25 cellular contexts compared by ENCODE assay signal in genomic region chr17:39820987-39821386, GRCh38. TPM values are rescaled to one million over a fixed set of nuclear protein-coding genes. Genes with fewer than 3 reads are reported as not detected.
A peak's percentile ranks its signal among the peaks of the same experiment; 100 is the strongest.
DNase-seq lines count a peak whose midpoint lies in the region; ATAC-seq, FAIRE-seq and TF ChIP-seq lines count a peak whose summit lies in the region.
"Had no signal": no experiment of that assay in that cellular context is flagged by ENCODE, and none has a peak within 500 bp of the region (broad histone marks: within the 10 kb centered on the region; RNA-seq: fewer than 3 reads in every experiment).

No MANE protein-coding gene starts in this region.

- peaks cover 100% of the 10 kb centered on the region for H3K36me3 ChIP-seq in OCI-LY1 (ENCODE audit: insufficient read depth, low read length)
- peaks cover 18 to 38% of the 10 kb centered on the region in 2 experiments for H3K36me3 ChIP-seq in GM12878 (ENCODE audit: control insufficient read depth in 2 of 2, insufficient read depth in 2 of 2, low read length in 1 of 2)
- H3K36me3 ChIP-seq in spleen: peaks cover 0 to 58% (median 31%) of the 10 kb centered on the region in 6 donors
- H3K36me3 ChIP-seq: ascending aorta, prostate gland had no signal

- H3K79me2 ChIP-seq in OCI-LY1 (ENCODE audit: insufficient read depth, low read length): peaks cover 6% of the 10 kb centered on the region
- H3K79me2 ChIP-seq in GM12878 (ENCODE audit: control insufficient read depth, insufficient read depth, low read length): peaks cover 44% of the 10 kb centered on the region

- no peak overlapping the region for H2AFZ ChIP-seq in OCI-LY1 (ENCODE audit: low read length)
- H2AFZ ChIP-seq in GM12878 (ENCODE audit: control insufficient read depth, low read depth, low read length): no peak overlapping the region
- H2AFZ ChIP-seq: GM23248 had no signal

- no peak for DNase-seq in activated CD4-positive, alpha-beta T cell treated with anti-CD3 and anti-CD28 coated beads, Interleukin-2, amount 10 ng/mL, durations not matched to agents 7 days and 5 days
- no peak for DNase-seq in activated CD4-positive, alpha-beta T cell treated with anti-CD3 and anti-CD28 coated beads, Interleukin-2, amount 50 U/mL, for 48 hours
- DNase-seq in GM12878 (ENCODE audit: low read depth, low spot score) (no peak), spleen (no peak), COLO668 (lab: John Stamatoyannopoulos, UW; ENCODE audit: unreplicated experiment) (no peak), globus pallidus (ENCODE audit: low spot score) (no peak)
- DNase-seq in stimulated activated CD4-positive, alpha-beta T cell treated with anti-CD3 and anti-CD28 coated beads, Interleukin-4, amount 100 ng/mL, for 4 hours: no peak
- DNase-seq: DND-41; GM23248; heart left ventricle; NCI-H226; RPMI8226; stimulated activated CD4-positive, alpha-beta T cell treated with anti-CD3 and anti-CD28 coated beads, Interleukin-4, amount 100 ng/mL, for 1 hour; testis had no signal

- BruUV-seq in GM12878 (replicated peaks; lab: Mats Ljungman, UMichigan): no TSS peak

- intact Hi-C loops in GM12878 (cut with micrococcal nuclease; ENCODE audit: unreplicated experiment): no loop called here
- intact Hi-C loops in spleen (cut with DNase I; ENCODE audit: low total_unique reads): no loop called here

- TF ChIP-seq POLR2A in GM12878 (IDR thresholded peaks at IDR 0.05; ENCODE audit: low read depth, low read length) (no peak), spleen (IDR thresholded peaks at IDR 0.05) (no peak)

- POLR2A ChIA-PET in activated CD4-positive, alpha-beta T cell treated with anti-CD3 and anti-CD28 coated beads, Interleukin-2, amount 10 ng/mL, durations not matched to agents 7 days and 5 days (lab: Charles Lee): interaction anchor here (0.8 kb wide), 1 partner anchor 130 kb away, joined by 4 read pairs; no protein-coding TSS in a partner anchor
- POLR2A ChIA-PET in GM12878 (lab: Charles Lee): interaction anchor here (0.5 to 1.8 kb wide), 10 partner anchors 8 to 171 kb away, joined by 3 to 7 read pairs (median 4); no protein-coding TSS in a partner anchor

- peaks cover 72% of the 10 kb centered on the region for H3K36me3 Mint-ChIP-seq in activated CD4-positive, alpha-beta T cell treated with anti-CD3 and anti-CD28 coated beads, Interleukin-2, amount 10 ng/mL, durations not matched to agents 7 days and 5 days (ENCODE audit: low read depth)

- H3K27me3 ChIP-seq in OCI-LY1 (ENCODE audit: insufficient read depth, low read length) (no peaks in the 10 kb centered on the region), GM12878 (replicated peaks in 1 of 2; ENCODE audit: control insufficient read depth in 2 of 2, insufficient read depth in 2 of 2, low read length in 1 of 2) (no peaks in the 10 kb centered on the region), spleen (replicated peaks in 1 of 7) (no peaks in the 10 kb centered on the region)
- H3K27me3 ChIP-seq: ascending aorta, testis had no signal

- H3F3A ChIP-seq in OCI-LY1 (ENCODE audit: insufficient read depth, low read length): no peaks in the 10 kb centered on the region

- no peaks in the 10 kb centered on the region for H4K20me1 ChIP-seq in OCI-LY1 (ENCODE audit: insufficient read depth, low read length)
- H4K20me1 ChIP-seq in GM12878 (ENCODE audit: control insufficient read depth, insufficient read depth): no peaks in the 10 kb centered on the region

- H3K27me3 Mint-ChIP-seq in activated CD4-positive, alpha-beta T cell treated with anti-CD3 and anti-CD28 coated beads, Interleukin-2, amount 10 ng/mL, durations not matched to agents 7 days and 5 days: no peaks in the 10 kb centered on the region

- no peak overlapping the region for H3K4me3 ChIP-seq in OCI-LY1 (ENCODE audit: low read depth, low read length, poor library complexity, severe bottlenecking)
- no peak overlapping the region for H3K4me3 ChIP-seq in GM12878
- H3K4me3 ChIP-seq in spleen: no peak overlapping the region
- H3K4me3 ChIP-seq: ascending aorta, GM23248, heart left ventricle, prostate gland, testis had no signal

- 63% methylated on average over 2 of the region's 2 CpGs for WGBS in GM12878 (ENCODE audit: insufficient coverage, insufficient replicate concordance, low lambda C conversion rate, missing lambda C conversion rate)
- 92 to 100% (median 97%) methylated on average over 2 of the region's 2 CpGs for WGBS in spleen, 5 donors

- CTCF ChIA-PET in activated CD4-positive, alpha-beta T cell treated with anti-CD3 and anti-CD28 coated beads, Interleukin-2, amount 10 ng/mL, durations not matched to agents 7 days and 5 days (lab: Charles Lee): interaction anchor here (0.9 to 1.9 kb wide), 7 partner anchors 10 to 91 kb away, joined by 3 to 6 read pairs (median 4); partner anchors contain the start of gene MIEN1
- CTCF ChIA-PET in GM12878 (lab: Yijun Ruan, JAX): interaction anchor here (0.7 to 4.1 kb wide), 13 partner anchors 9 to 197 kb away, joined by 3 to 17 read pairs (median 3); partner anchors contain the start of gene PSMD3

- H3K4me2 ChIP-seq in OCI-LY1 (ENCODE audit: low read length) (no peak overlapping the region), GM12878 (ENCODE audit: control insufficient read depth, insufficient read depth) (no peak overlapping the region)

- H3K9me3 Mint-ChIP-seq in activated CD4-positive, alpha-beta T cell treated with anti-CD3 and anti-CD28 coated beads, Interleukin-2, amount 10 ng/mL, durations not matched to agents 7 days and 5 days: peaks cover 39% of the 10 kb centered on the region

- TF ChIP-seq CTCF in OCI-LY1 (IDR thresholded peaks at IDR 0.05; ENCODE audit: low read length) (no peak), GM12878 (IDR thresholded peaks at IDR 0.05 in 2 of 3, conservative IDR thresholded peaks at IDR 0.05 in 1 of 3; ENCODE audit: control insufficient read depth in 2 of 3, extremely low read depth in 1 of 3, insufficient read depth in 1 of 3, low read depth in 3 of 3, low read length in 3 of 3) (no peak), spleen (IDR thresholded peaks at IDR 0.05 in 8 of 11, conservative IDR thresholded peaks at IDR 0.05 in 3 of 11) (no peak)

- peaks cover 49% of the 10 kb centered on the region for H3K4me1 Mint-ChIP-seq in activated CD4-positive, alpha-beta T cell treated with anti-CD3 and anti-CD28 coated beads, Interleukin-2, amount 10 ng/mL, durations not matched to agents 7 days and 5 days
- H3K4me1 Mint-ChIP-seq: nephron had no signal

- peaks cover 23% of the 10 kb centered on the region for H3K9me3 ChIP-seq in OCI-LY1 (ENCODE audit: low read length)
- peaks cover 34% of the 10 kb centered on the region for H3K9me3 ChIP-seq in GM12878 (replicated peaks; ENCODE audit: control insufficient read depth, insufficient read depth, low read length)
- H3K9me3 ChIP-seq in spleen: peaks cover 6 to 32% (median 28%) of the 10 kb centered on the region in 8 donors
- H3K9me3 ChIP-seq: ascending aorta, prostate gland, testis had no signal

- H3K4me3 Mint-ChIP-seq in activated CD4-positive, alpha-beta T cell treated with anti-CD3 and anti-CD28 coated beads, Interleukin-2, amount 10 ng/mL, durations not matched to agents 7 days and 5 days: no peak overlapping the region
- H3K4me3 Mint-ChIP-seq: nephron had no signal

- FAIRE-seq in GM12878 (lab: Jason Lieb, UNC): no peak
- FAIRE-seq: A204.1 had no signal

- H3K4me1 ChIP-seq in OCI-LY1 (ENCODE audit: insufficient read depth, low read length, severe bottlenecking): peaks cover 43% of the 10 kb centered on the region
- peaks cover 42% of the 10 kb centered on the region for H3K4me1 ChIP-seq in GM12878 (ENCODE audit: control insufficient read depth, insufficient read depth, low read length)
- peaks cover 16 to 64% (median 47%) of the 10 kb centered on the region in 6 donors for H3K4me1 ChIP-seq in spleen
- H3K4me1 ChIP-seq: ascending aorta, prostate gland, testis had no signal

- H3K27ac ChIP-seq in OCI-LY1 (ENCODE audit: low read depth, low read length, poor library complexity, severe bottlenecking): peak overlapping the region; percentile 67
- H3K27ac ChIP-seq in GM12878 (ENCODE audit: control insufficient read depth, insufficient read depth): peak overlapping the region; percentile 65
- H3K27ac ChIP-seq in spleen: peak overlapping the region in 6 of 8 donors; percentile 17 to 81 (median 70)
- H3K27ac ChIP-seq: ascending aorta, C4-2B, GM23248, prostate gland, testis had no signal

- no peaks in the 10 kb centered on the region for H3K9me2 ChIP-seq in OCI-LY1 (ENCODE audit: low read depth, low read length)

- TF ChIP-seq EP300 in GM12878 (IDR thresholded peaks at IDR 0.05; ENCODE audit: borderline replicate concordance in 1 of 2, control insufficient read depth in 1 of 2, low read depth in 2 of 2, low read length in 2 of 2): no peak

- ATAC-seq in GM12878: no peak
- ATAC-seq: heart left ventricle, SK-N-SH treated with all-trans-retinoic acid at 6 μM for 48 hours had no signal

- no peak for TF ChIP-seq RAD21 in GM12878 (IDR thresholded peaks at IDR 0.05; ENCODE audit: insufficient read depth, low read depth, low read length)

- SMC1A ChIA-PET in GM12878 (lab: Charles Lee; ENCODE audit: uncharacterized antibody, unreplicated experiment): interaction anchor here (0.6 to 4.7 kb wide), 20 partner anchors 9 to 117 kb away, joined by 3 to 35 read pairs (median 4); no protein-coding TSS in a partner anchor

- in situ Hi-C loops in GM12878 (cut with MboI): no loop called here

- H3K9ac ChIP-seq in OCI-LY1 (ENCODE audit: low read length) (no peak overlapping the region), GM12878 (ENCODE audit: control insufficient read depth, insufficient read depth, low read length) (no peak overlapping the region)
- H3K9ac ChIP-seq: GM23248 had no signal

- RAD21 ChIA-PET in GM12878 (lab: Charles Lee; ENCODE audit: unreplicated experiment): interaction anchor here (0.6 to 4.1 kb wide), 13 partner anchors 8 to 159 kb away, joined by 3 to 49 read pairs (median 4); partner anchors contain the start of genes IKZF3 and PSMD3

- H3K27ac Mint-ChIP-seq in activated CD4-positive, alpha-beta T cell treated with anti-CD3 and anti-CD28 coated beads, Interleukin-2, amount 10 ng/mL, durations not matched to agents 7 days and 5 days: peak overlapping the region; percentile 70
- H3K27ac Mint-ChIP-seq: nephron had no signal

RNA-seq across cellular contexts. Expression of gene IKZF3, which starts 43.1 kb away (rescaled TPM):
- 10 to 100 TPM; 33.1 to 39.8 TPM for total RNA-seq in activated CD4-positive, alpha-beta T cell treated with anti-CD3 and anti-CD28 coated beads, Interleukin-2, amount 10 ng/mL, durations not matched to agents 7 days and 5 days
- total RNA-seq in GM12878 (2013; cell fraction: nucleolus; rRNA removed): 78.7 and 87.0 TPM in 2 replicates
- total RNA-seq in GM12878 (2014; rRNA removed) (61.4 and 63.0 TPM in 2 replicates), GM12878 (2014; rRNA removed; fragmentation: Illumina TruSeq; extraction: Trizol) (64.1 and 66.0 TPM in 2 replicates), GM12878 (2021) (96.4 and 98.2 TPM in 2 replicates), spleen (100 to 1,000 TPM in 1 of 7 donors, 10 to 100 TPM in 6; 79.1 to 132 (median 86.4) TPM)
- 33.1 TPM for polyA plus RNA-seq in GM12878 (2011; ENCODE audit: low read depth)
- polyA plus RNA-seq in GM12878 (2011; rRNA removed) (36.7 and 53.2 TPM in 2 replicates), GM12878 (2014; fragmentation: Illumina TruSeq; extraction: Trizol) (50.8 and 53.0 TPM in 2 replicates), GM12878 (2014; fragmentation: Nextera tagmentation; extraction: Ambion mirVana) (10 to 100 TPM in 1 of 2 experiments, 1 to 10 TPM in 1; 5.5 to 14.0 TPM), GM12878 (2014; rRNA removed) (31.9 and 33.6 TPM in 2 replicates), GM12878 (2016; fragmentation: Nextera tagmentation; extraction: Ambion mirVana) (10 to 100 TPM; 39.3 to 42.3 TPM), spleen (10 to 100 TPM; 17.5 to 33.3 (median 27.8) TPM)
- polyA plus RNA-seq in GM12878 (2011; cell fraction: cytosol; rRNA removed): 51.1 and 53.4 TPM in 2 replicates
- 26.0 and 32.5 TPM in 2 replicates for polyA plus RNA-seq in GM12878 (2011; cell fraction: nucleus; rRNA removed)
- 41.2 and 43.3 TPM in 2 replicates for polyA plus RNA-seq in GM12878 (2012)
- 166 and 185 TPM in 2 replicates for polyA minus RNA-seq in GM12878 (2011; rRNA and poly(A)+ RNA removed)
- polyA minus RNA-seq in GM12878 (2011; cell fraction: cytosol; rRNA and poly(A)+ RNA removed): 70.3 and 71.5 TPM in 2 replicates
- 20.2 and 40.0 TPM in 2 replicates for polyA minus RNA-seq in GM12878 (2011; cell fraction: nucleus; rRNA and poly(A)+ RNA removed)
- total RNA-seq: cerebellum, GM23248, lung microvascular endothelial cell, M059J had no signal

RNA-seq across cellular contexts. Expression of gene ZPBP2, which starts 47.0 kb away (rescaled TPM):
- total RNA-seq in activated CD4-positive, alpha-beta T cell treated with anti-CD3 and anti-CD28 coated beads, Interleukin-2, amount 10 ng/mL, durations not matched to agents 7 days and 5 days: not detected
- 0.50 and 0.56 TPM in 2 replicates for total RNA-seq in GM12878 (2013; cell fraction: nucleolus; rRNA removed)
- 0.34 and 0.49 TPM in 2 replicates for total RNA-seq in GM12878 (2014; rRNA removed)
- total RNA-seq in GM12878 (2014; rRNA removed; fragmentation: Illumina TruSeq; extraction: Trizol): 0.45 and 0.46 TPM in 2 replicates
- total RNA-seq in GM12878 (2021): 0.67 and 0.77 TPM in 2 replicates
- 0.31 TPM for polyA plus RNA-seq in GM12878 (2011; ENCODE audit: low read depth)
- polyA plus RNA-seq in GM12878 (2011; rRNA removed): 0.39 and 0.73 TPM in 2 replicates
- 0.12 and 0.15 TPM in 2 replicates for polyA plus RNA-seq in GM12878 (2011; cell fraction: cytosol; rRNA removed)
- polyA plus RNA-seq in GM12878 (2011; cell fraction: nucleus; rRNA removed): 0.42 and 0.82 TPM in 2 replicates
- polyA plus RNA-seq in GM12878 (2012): 0.56 and 0.64 TPM in 2 replicates
- polyA plus RNA-seq in GM12878 (2014; fragmentation: Illumina TruSeq; extraction: Trizol): 0.66 and 1.0 TPM in 2 replicates
- 1 to 10 TPM in 1 of 2 experiments, under 1 TPM in 1; 0.62 to 1.0 TPM for polyA plus RNA-seq in GM12878 (2014; fragmentation: Nextera tagmentation; extraction: Ambion mirVana)
- 0.33 and 0.36 TPM in 2 replicates for polyA plus RNA-seq in GM12878 (2014; rRNA removed)
- under 1 TPM; 0.53 to 0.98 TPM for polyA plus RNA-seq in GM12878 (2016; fragmentation: Nextera tagmentation; extraction: Ambion mirVana)
- 0.36 and 0.51 TPM in 2 replicates for polyA minus RNA-seq in GM12878 (2011; rRNA and poly(A)+ RNA removed)
- 0.42 TPM in 1 of 2 replicates, not detected in the other for polyA minus RNA-seq in GM12878 (2011; cell fraction: cytosol; rRNA and poly(A)+ RNA removed)
- 0.29 TPM in 1 of 2 replicates, not detected in the other for polyA minus RNA-seq in GM12878 (2011; cell fraction: nucleus; rRNA and poly(A)+ RNA removed)
- total RNA-seq in spleen: under 1 TPM in 3 of 7 donors, not detected in 4; 0.16 to 0.46 (median 0.17) TPM
- polyA plus RNA-seq in spleen: under 1 TPM; 0.22 to 0.29 (median 0.24) TPM
- total RNA-seq: ascending aorta, cerebellum, GM23248, heart left ventricle, lung microvascular endothelial cell, M059J, skeletal muscle tissue had no signal
- polyA plus RNA-seq: GM23248, heart left ventricle had no signal
